Comparison of ENCODE assay signal across 9 cellular contexts in the genomic region with DNA sequence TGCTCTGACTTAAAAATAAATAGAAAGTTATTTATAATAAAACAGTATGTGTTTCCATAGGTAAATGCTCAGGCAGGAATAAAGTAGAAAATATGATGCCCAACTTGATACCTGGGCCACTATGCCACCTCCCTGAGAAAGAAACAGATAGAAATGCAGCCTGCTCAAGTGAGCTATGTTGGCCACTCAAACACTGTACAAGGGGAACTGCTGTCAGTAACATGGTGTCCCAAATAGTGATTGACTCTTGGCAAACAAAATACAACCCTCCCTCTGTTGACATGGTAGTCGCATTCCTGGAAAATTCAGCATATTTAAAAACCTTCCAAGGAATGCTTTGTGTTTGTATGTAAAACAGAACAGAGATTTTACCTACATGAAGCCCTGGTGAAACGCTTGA.
"Had no signal": no experiment of that assay in that cellular context is flagged by ENCODE, and none has a peak within 500 bp of the region (broad histone marks: within the 10 kb centered on the region; RNA-seq: fewer than 3 reads in every experiment).

No MANE protein-coding gene starts in this region.

- H3K36me3 ChIP-seq: HAP-1 had no signal

- H3K4me3 ChIP-seq: GM23248, GM23338, HAP-1 had no signal

- H3K9me3 ChIP-seq: HAP-1 had no signal

- H3K4me1 ChIP-seq: HAP-1 had no signal

- ATAC-seq: GM23338, HCT116 had no signal

- H3K27ac ChIP-seq: GM23248 had no signal

- DNase-seq: GM23248, GOT3, H7, H9, HCEC 1CT, HFFc6 had no signal
